Comparison of ENCODE assay signal across 14 cellular contexts in genomic region chr7:137754076-137754851, GRCh38.
DNase-seq lines count a peak whose midpoint lies in the region; ATAC-seq and TF ChIP-seq lines count a peak whose summit lies in the region.
"Had no signal": no experiment of that assay in that cellular context is flagged by ENCODE, and none has a peak within 500 bp of the region (broad histone marks: within the 10 kb centered on the region; RNA-seq: fewer than 3 reads in every experiment).

No MANE protein-coding gene starts in this region.

- in situ Hi-C loops in GM13976 (cut with MboI; ENCODE audit: low sequenced_read_pairs, unreplicated experiment): no loop called here

- no peak overlapping the region for H3K4me3 ChIP-seq in fibroblast of mammary gland (ENCODE audit: control insufficient read depth, low read depth, low read length)
- no peak overlapping the region for H3K4me3 ChIP-seq in prostate gland
- H3K4me3 ChIP-seq: mucosa of descending colon had no signal

- no peak for TF ChIP-seq POLR2A in prostate gland (IDR thresholded peaks at IDR 0.05)

- H3K4me1 ChIP-seq in prostate gland (replicated peaks): no peaks in the 10 kb centered on the region

- no peak for TF ChIP-seq CTCF in fibroblast of mammary gland (conservative IDR thresholded peaks at IDR 0.05; ENCODE audit: control insufficient read depth, insufficient read depth, low read depth, low read length)
- no peak for TF ChIP-seq CTCF in prostate gland (IDR thresholded peaks at IDR 0.05)
- no peak for TF ChIP-seq CTCF in GM13976 (IDR thresholded peaks at IDR 0.05; ENCODE audit: borderline replicate concordance, control extremely low read depth, extremely low read depth, insufficient read depth, missing control alignments)

- H3K36me3 ChIP-seq in prostate gland: no peaks in the 10 kb centered on the region

- ATAC-seq in GM19395 (IDR thresholded peaks at IDR 0.05; ENCODE audit: unreplicated experiment) (peak; percentile 51), HG03469 (IDR thresholded peaks at IDR 0.05; ENCODE audit: unreplicated experiment) (no peak)
- ATAC-seq: activated naive CD4-positive, alpha-beta T cell treated with anti-CD3 and anti-CD28 coated beads, Interleukin-2, amount 50 U/mL, for 72 hours; mucosa of descending colon had no signal

- WGBS in prostate gland: 34% methylated on average over 10 of the region's 10 CpGs

- peak; percentile 18 for DNase-seq in NCI-H2107 treated with DMSO at 0.1 percent for 48 hours (lab: John Stamatoyannopoulos, UW; ENCODE audit: unreplicated experiment)
- peak; percentile 19 for DNase-seq in fibroblast of mammary gland (ENCODE audit: low read depth)
- DNase-seq in renal cortical epithelial cell (ENCODE audit: low read depth): peak; percentile 31
- no peak for DNase-seq in prostate gland (ENCODE audit: low spot score)
- no peak for DNase-seq in GM13976 (ENCODE audit: low spot score)
- DNase-seq in HUDEP-2 (lab: John Stamatoyannopoulos, UW; ENCODE audit: unreplicated experiment in 76 of 76): no peak
- DNase-seq: activated CD4-positive, alpha-beta T cell treated with anti-CD3 and anti-CD28 coated beads, Interleukin-2, amount 50 U/mL, for 4 hours; effector CD8-positive, alpha-beta T cell; hippocampal formation; mucosa of descending colon; NCI-H446 had no signal

- intact Hi-C loops in prostate gland (cut with DNase I): no loop called here

- no peaks in the 10 kb centered on the region for H3K9me3 ChIP-seq in prostate gland
- H3K9me3 ChIP-seq: mucosa of descending colon had no signal

- H3K27ac ChIP-seq in prostate gland: no peak overlapping the region

- no peaks in the 10 kb centered on the region for H3K27me3 ChIP-seq in prostate gland (replicated peaks; ENCODE audit: insufficient read depth)

Comparison
In these comparisons a context has a peak if more than half of its experiments do, and no peak if none do; other contexts are left out.
1. DNase-seq: peak in NCI-H2107 treated with DMSO at 0.1 percent for 48 hours (single experiment), fibroblast of mammary gland (single experiment) and renal cortical epithelial cell (single experiment); none in prostate gland (single experiment), GM13976 (single experiment) and HUDEP-2 (0 of 76).